Comparison of ENCODE assay signal across 8 cellular contexts in the genomic region with DNA sequence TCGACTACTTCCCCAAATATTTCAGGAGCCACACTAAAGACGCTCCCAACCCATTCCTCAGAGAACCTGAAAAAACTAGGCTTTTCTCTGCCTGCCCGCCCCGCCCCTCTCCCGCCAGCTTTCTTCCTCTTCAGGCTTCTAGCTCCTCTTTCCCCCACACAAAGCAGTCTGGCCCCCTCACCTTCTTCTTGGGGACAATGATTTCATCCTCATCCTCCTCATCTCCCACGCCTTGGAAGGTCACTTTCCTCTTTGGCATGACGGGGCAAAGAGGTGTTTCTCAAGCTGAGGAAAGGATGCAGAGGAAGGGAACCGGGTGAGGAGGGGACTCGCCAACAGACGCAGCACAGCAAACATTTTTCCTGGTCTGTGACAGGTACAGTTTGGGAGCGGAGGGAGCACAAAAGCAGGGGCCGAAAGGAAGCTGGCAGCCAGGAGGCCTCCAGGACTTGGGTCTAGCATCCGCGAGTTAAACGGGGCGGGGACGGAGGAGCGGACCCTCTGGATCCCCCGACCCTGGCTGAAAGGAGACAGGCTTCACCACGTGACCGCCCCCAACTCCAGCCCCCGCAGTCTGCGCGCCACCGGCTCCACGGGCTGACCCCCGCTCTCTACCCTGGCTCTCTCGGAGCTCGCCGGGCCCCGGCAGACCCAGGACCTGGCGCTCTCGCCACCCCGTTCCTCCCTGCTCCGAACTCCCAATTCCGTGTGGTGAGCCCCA. TPM values are rescaled to one million over a fixed set of nuclear protein-coding genes. Genes with fewer than 3 reads are reported as not detected.
DNase-seq lines count a peak whose midpoint lies in the region; ATAC-seq, FAIRE-seq and TF ChIP-seq lines count a peak whose summit lies in the region.

No MANE protein-coding gene starts in this region.

- no peak for DNase-seq in GM12865 (ENCODE audit: low read depth)
- DNase-seq in activated T-cell treated with anti-CD3 and anti-CD28 coated beads, Interleukin-2, amount 50 U/mL, for 4 hours: no peak
- DNase-seq in right cardiac atrium: peak in 1 of 3 donors; percentile 47
- no peak for DNase-seq in H54 (ENCODE audit: insufficient read length, low spot score)
- DNase-seq in NCI-H345 (lab: John Stamatoyannopoulos, UW): no peak
- no peak for DNase-seq in SHP77 treated with DMSO at 0.1 percent for 48 hours (lab: John Stamatoyannopoulos, UW)

- 1% methylated on average over 36 of the region's 36 CpGs for WGBS in right cardiac atrium

- peaks cover 27% of the 10 kb centered on the region for H3K36me3 Mint-ChIP-seq in activated T-cell treated with anti-CD3 and anti-CD28 coated beads, Interleukin-2, amount 50 U/mL, for 4 hours (ENCODE audit: insufficient read depth)

- no peaks in the 10 kb centered on the region for H3K9me3 Mint-ChIP-seq in activated T-cell treated with anti-CD3 and anti-CD28 coated beads, Interleukin-2, amount 50 U/mL, for 4 hours

- no peak for FAIRE-seq in H54 (lab: Jason Lieb, UNC)

- H3K27me3 ChIP-seq in right cardiac atrium (ENCODE audit: control insufficient read depth, insufficient read depth) (no peaks in the 10 kb centered on the region), skeletal muscle satellite cell (ENCODE audit: control insufficient read depth, insufficient read depth, low read length) (no peaks in the 10 kb centered on the region)

- no peaks in the 10 kb centered on the region for H3K27me3 Mint-ChIP-seq in activated T-cell treated with anti-CD3 and anti-CD28 coated beads, Interleukin-2, amount 50 U/mL, for 4 hours (ENCODE audit: low read depth)

- H3K4me1 Mint-ChIP-seq in activated T-cell treated with anti-CD3 and anti-CD28 coated beads, Interleukin-2, amount 50 U/mL, for 4 hours (ENCODE audit: low read depth): peaks cover 46% of the 10 kb centered on the region

- intact Hi-C loops in right cardiac atrium (cut with DNase I): loop anchor here in 1 of 4 donors (10.0 kb wide), 1 partner anchor 50 kb away; a partner anchor contains a TSS

- peak overlapping the region; percentile 95 for H3K4me3 Mint-ChIP-seq in activated T-cell treated with anti-CD3 and anti-CD28 coated beads, Interleukin-2, amount 50 U/mL, for 4 hours

- peak overlapping the region; percentile 88 for H3K4me2 ChIP-seq in skeletal muscle satellite cell (ENCODE audit: low read length)

- H3K9me3 ChIP-seq in right cardiac atrium (ENCODE audit: control insufficient read depth, low read length): no peaks in the 10 kb centered on the region
- H3K9me3 ChIP-seq in skeletal muscle satellite cell (replicated peaks; ENCODE audit: low read length): no peaks in the 10 kb centered on the region

- ATAC-seq in HG02884 (IDR thresholded peaks at IDR 0.05; ENCODE audit: unreplicated experiment) (peak; percentile 15), right cardiac atrium (peak; percentile 23 to 44)
- peak; percentile 41 to 53 for ATAC-seq in activated T-cell treated with anti-CD3 and anti-CD28 coated beads, Interleukin-2, amount 50 U/mL, for 4 hours

- H3K36me3 ChIP-seq in skeletal muscle satellite cell (ENCODE audit: insufficient read depth, low read length): peaks cover 59% of the 10 kb centered on the region

- H3K4me1 ChIP-seq in right cardiac atrium (ENCODE audit: control insufficient read depth, insufficient read depth, low read length) (peaks cover 16% of the 10 kb centered on the region), skeletal muscle satellite cell (ENCODE audit: control insufficient read depth, insufficient read depth, low read length) (peaks cover 49% of the 10 kb centered on the region)

- H3K9ac ChIP-seq in skeletal muscle satellite cell (ENCODE audit: low read depth, low read length): peak overlapping the region; percentile 93

- no peak for TF ChIP-seq POLR2A in H54 (IDR thresholded peaks at IDR 0.05; ENCODE audit: low read depth, low read length)

- H3K4me3 ChIP-seq in GM12865 (ENCODE audit: low read depth, low read length) (peak overlapping the region; percentile 96), right cardiac atrium (ENCODE audit: low read length) (peak overlapping the region; percentile 84), skeletal muscle satellite cell (ENCODE audit: low read length) (peak overlapping the region; percentile 91)

- no peak for TF ChIP-seq CTCF in GM12865 (IDR thresholded peaks at IDR 0.05; ENCODE audit: insufficient read depth, low read depth, low read length, missing control alignments)

- H3K27ac ChIP-seq in right cardiac atrium (ENCODE audit: low read length): peak overlapping the region; percentile 95

RNA-seq across cellular contexts. Expression of a gene that starts 0.5 kb away (rescaled TPM):
- 10 to 100 TPM; 95.2 to 97.2 (median 96.8) TPM for total RNA-seq in activated T-cell treated with anti-CD3 and anti-CD28 coated beads, Interleukin-2, amount 50 U/mL, for 4 hours
- total RNA-seq in right cardiac atrium: 10 to 100 TPM; 43.0 to 50.9 (median 45.1) TPM
- polyA plus RNA-seq in right cardiac atrium: 31.8 TPM
- total RNA-seq in skeletal muscle satellite cell (2012; rRNA removed): 19.9 and 24.8 TPM in 2 replicates

RNA-seq across cellular contexts. Expression of a gene that starts 15.7 kb away (rescaled TPM):
- total RNA-seq in activated T-cell treated with anti-CD3 and anti-CD28 coated beads, Interleukin-2, amount 50 U/mL, for 4 hours: 10 to 100 TPM; 48.2 to 52.5 (median 49.6) TPM
- 10 to 100 TPM; 23.4 to 27.7 (median 25.4) TPM for total RNA-seq in right cardiac atrium
- polyA plus RNA-seq in right cardiac atrium: 19.1 TPM
- total RNA-seq in skeletal muscle satellite cell (2012; rRNA removed): 37.8 and 50.5 TPM in 2 replicates

RNA-seq across cellular contexts. Expression of a gene that starts 20.0 kb away (rescaled TPM):
- total RNA-seq in activated T-cell treated with anti-CD3 and anti-CD28 coated beads, Interleukin-2, amount 50 U/mL, for 4 hours: under 1 TPM in 1 of 3 donors, not detected in 2; 0.76 TPM
- under 1 TPM in 2 of 4 donors, not detected in 2; 0.35 to 0.94 TPM for total RNA-seq in right cardiac atrium
- 0.86 TPM for polyA plus RNA-seq in right cardiac atrium
- total RNA-seq in skeletal muscle satellite cell (2012; rRNA removed): 0.51 and 137 TPM in 2 replicates

RNA-seq across cellular contexts. Expression of a gene that starts 27.8 kb away (rescaled TPM):
- total RNA-seq in activated T-cell treated with anti-CD3 and anti-CD28 coated beads, Interleukin-2, amount 50 U/mL, for 4 hours: 100 to 1,000 TPM; 133 to 164 (median 152) TPM
- total RNA-seq in right cardiac atrium: 1 to 10 TPM; 1.1 to 3.6 (median 2.7) TPM
- polyA plus RNA-seq in right cardiac atrium: 1.6 TPM
- total RNA-seq in skeletal muscle satellite cell (2012; rRNA removed): not detected in 2 replicates

RNA-seq across cellular contexts. Expression of a gene that starts 40.6 kb away (rescaled TPM):
- total RNA-seq in activated T-cell treated with anti-CD3 and anti-CD28 coated beads, Interleukin-2, amount 50 U/mL, for 4 hours: 10 to 100 TPM; 18.0 to 19.2 (median 18.1) TPM
- total RNA-seq in right cardiac atrium: 1 to 10 TPM; 6.2 to 8.0 (median 7.5) TPM
- polyA plus RNA-seq in right cardiac atrium: 3.6 TPM
- total RNA-seq in skeletal muscle satellite cell (2012; rRNA removed): 4.6 and 7.0 TPM in 2 replicates
